Comparison of ENCODE assay signal across 21 cellular contexts in the genomic region with DNA sequence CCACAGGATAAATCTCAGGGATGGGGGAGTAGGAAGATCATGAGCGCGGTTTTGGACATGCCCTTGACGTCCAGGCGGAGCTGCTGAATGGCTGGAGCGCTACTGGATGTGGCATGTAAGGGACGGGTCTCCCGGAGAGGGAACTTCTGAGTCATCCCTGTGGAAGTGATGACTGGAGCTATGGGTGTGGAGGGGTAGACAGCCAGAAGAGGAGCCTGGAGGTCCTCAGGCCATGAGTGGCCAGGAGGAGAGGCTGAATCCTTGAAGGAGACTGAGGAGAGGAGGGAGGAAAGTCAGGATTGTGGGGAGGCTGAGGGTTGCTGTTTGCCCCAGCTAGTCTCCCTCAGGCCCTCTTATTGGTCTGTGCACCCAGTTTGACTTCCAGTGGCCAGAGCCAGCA. TPM values are rescaled to one million over a fixed set of nuclear protein-coding genes. Genes with fewer than 3 reads are reported as not detected.
"Had no signal": no experiment of that assay in that cellular context is flagged by ENCODE, and none has a peak within 500 bp of the region (broad histone marks: within the 10 kb centered on the region; RNA-seq: fewer than 3 reads in every experiment).

No MANE protein-coding gene starts in this region.

RNA-seq across cellular contexts. Expression of a gene that starts 16.5 kb away (rescaled TPM):
- total RNA-seq: endothelial cell of umbilical vein; fibroblast of villous mesenchyme; glomerular endothelial cell; lower lobe of right lung; mesothelial cell of epicardium; natural killer cell treated with Interleukin-12 subunit alpha and Interleukin-12 subunit beta and Interleukin-15 and Interleukin-18, amount 100 ng/mL, for 72 hours; neural crest cell; osteocyte; transverse colon had no signal
- polyA plus RNA-seq: endothelial cell of umbilical vein, keratinocyte had no signal

RNA-seq across cellular contexts. Expression of a gene that starts 16.5 kb away (rescaled TPM):
- total RNA-seq: dermis blood vessel endothelial cell; endothelial cell of umbilical vein; esophagus squamous epithelium; fibroblast of villous mesenchyme; gastrocnemius medialis; glomerular endothelial cell; left ventricle myocardium superior; mesothelial cell of epicardium; mucosa of descending colon; natural killer cell treated with Interleukin-12 subunit alpha and Interleukin-12 subunit beta and Interleukin-15 and Interleukin-18, amount 100 ng/mL, for 72 hours; neural crest cell; osteocyte; psoas muscle; renal cortical epithelial cell; right cardiac atrium; sigmoid colon; suprapubic skin; transverse colon; upper lobe of right lung had no signal
- polyA plus RNA-seq: keratinocyte, psoas muscle, right cardiac atrium, sigmoid colon had no signal
